8 cellular contexts compared by ENCODE assay signal in the genomic region with DNA sequence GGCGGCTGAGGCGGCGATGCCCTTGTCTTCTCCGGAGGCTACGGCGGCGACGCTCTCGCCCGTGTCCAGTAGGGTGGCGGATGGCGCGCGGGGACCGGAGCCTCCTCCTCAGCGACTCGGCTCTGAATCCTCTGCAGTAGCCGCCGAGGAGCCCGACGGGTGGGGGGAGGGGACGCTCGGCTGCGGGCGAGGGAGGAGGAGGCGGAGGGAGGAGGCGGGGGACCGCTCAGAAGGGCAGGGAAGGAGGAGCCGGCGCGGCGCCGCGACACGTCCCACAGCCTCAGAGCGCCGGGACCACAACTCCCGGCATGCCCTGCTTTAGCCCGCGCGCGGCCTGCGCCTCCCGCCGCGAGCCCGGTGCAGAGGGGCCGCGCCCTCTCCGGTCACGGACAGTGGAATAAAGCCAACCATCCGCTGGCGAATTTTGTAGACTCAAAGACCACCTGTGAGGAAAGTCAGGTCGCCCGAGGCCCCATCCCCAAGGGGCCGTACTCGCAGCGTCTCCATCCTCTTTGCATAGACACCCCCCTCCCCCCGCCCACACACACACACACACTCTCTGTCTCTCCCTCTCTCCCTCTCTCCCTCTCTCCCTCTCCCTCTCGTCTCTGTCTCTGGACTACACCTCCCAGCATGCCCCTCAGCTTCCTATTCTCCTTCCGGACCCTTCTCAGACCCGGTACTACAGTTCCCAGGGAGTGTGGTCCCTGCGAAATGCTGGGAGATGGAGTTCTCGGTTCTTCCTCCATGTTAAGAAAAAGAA. TPM values are rescaled to one million over a fixed set of nuclear protein-coding genes. Genes with fewer than 3 reads are reported as not detected.
DNase-seq lines count a peak whose midpoint lies in the region; ATAC-seq and TF ChIP-seq lines count a peak whose summit lies in the region.

FAM168A (minus strand) TSS at position 157 of the 763 bp plus-strand sequence. CDS start 129,638 bp downstream, outside the sequence.

- peak; percentile 93 for ATAC-seq in GM19467 (IDR thresholded peaks at IDR 0.05; ENCODE audit: unreplicated experiment)
- peak; percentile 99 for ATAC-seq in lower lobe of right lung

- peak within 1 kb of the TSS; percentile 82 for H3K27ac ChIP-seq in lower lobe of right lung

- H3K4me3 ChIP-seq in lower lobe of right lung: peak within 1 kb of the TSS; percentile 86

- DNase-seq in COLO668 (lab: John Stamatoyannopoulos, UW; ENCODE audit: unreplicated experiment) (peak; percentile 94), HS-5 (ENCODE audit: low read depth) (peak; percentile 89), NK-92 (lab: John Stamatoyannopoulos, UW; ENCODE audit: unreplicated experiment) (peak; percentile 47), lower lobe of right lung (peak; percentile 98)
- peak; percentile 75 to 90 for DNase-seq in activated CD8-positive, alpha-beta memory T cell treated with anti-CD3 and anti-CD28 coated beads for 1 hour (ENCODE audit: extremely low read depth in 1 of 2, low read depth in 1 of 2)
- peak; percentile 88 for DNase-seq in effector CD4-positive, alpha-beta T cell
- peak; percentile 79 to 93 (median 85) for DNase-seq in stimulated activated CD4-positive, alpha-beta T cell treated with anti-CD3 and anti-CD28 coated beads, TNF-alpha, amount 100 ng/mL, for 24 hours (ENCODE audit: low read depth in 3 of 3)

- H3K9me3 ChIP-seq in lower lobe of right lung: no peaks in the 10 kb centered on the region

- no peaks in the 10 kb centered on the region for H3K36me3 ChIP-seq in lower lobe of right lung

- no peaks in the 10 kb centered on the region for H3K27me3 ChIP-seq in lower lobe of right lung (ENCODE audit: low read depth)

- TF ChIP-seq CTCF in lower lobe of right lung (IDR thresholded peaks at IDR 0.05): peak; percentile 23

- intact Hi-C loops in lower lobe of right lung (cut with DNase I): no loop called here

- H3K4me1 ChIP-seq in lower lobe of right lung: peaks cover 20% of the 10 kb centered on the region

RNA-seq across cellular contexts. Expression of gene FAM168A, which starts in this region (rescaled TPM):
- 31.0 TPM for total RNA-seq in lower lobe of right lung

Comparison
In these comparisons a context has a peak if more than half of its experiments do, and no peak if none do; other contexts are left out.
1. Peak in every context shown above with its lines: DNase-seq, ATAC-seq, H3K4me3 ChIP-seq and H3K27ac ChIP-seq.
2. DNase-seq: peak in every context shown above with its lines; median percentile 98 in lower lobe of right lung; 94 in COLO668; 89 in HS-5; 88 in effector CD4-positive, alpha-beta T cell; 85 in stimulated activated CD4-positive, alpha-beta T cell treated with anti-CD3 and anti-CD28 coated beads, TNF-alpha, amount 100 ng/mL, for 24 hours; 82 in activated CD8-positive, alpha-beta memory T cell treated with anti-CD3 and anti-CD28 coated beads for 1 hour; 47 in NK-92.